23 cellular contexts compared by ENCODE assay signal in the genomic region with DNA sequence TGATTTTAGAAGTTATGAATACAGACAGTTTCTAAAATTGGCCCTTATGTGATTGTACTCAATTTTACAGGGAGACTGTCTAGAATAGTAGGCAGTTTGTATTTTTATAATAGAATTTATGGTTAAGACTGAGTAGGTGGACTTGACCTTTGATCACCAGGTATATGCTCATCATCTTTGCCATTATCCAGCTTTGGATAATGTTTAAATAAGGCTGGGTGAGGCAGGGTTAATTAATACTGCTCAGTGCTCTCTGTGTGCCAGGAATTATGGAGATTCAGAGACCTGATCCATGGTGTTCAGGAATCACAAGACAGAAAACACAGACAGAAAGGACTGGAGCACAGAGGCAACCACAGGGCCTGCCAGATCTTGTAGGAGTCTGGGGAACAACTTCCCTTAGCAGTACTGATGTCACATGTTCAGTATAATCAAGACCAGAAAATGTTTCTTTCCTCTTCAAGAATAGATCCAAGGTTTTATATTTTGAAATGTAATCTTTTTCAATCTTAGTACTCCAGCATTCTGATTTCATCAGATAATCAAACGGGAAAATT.
DNase-seq lines count a peak whose midpoint lies in the region; ATAC-seq and TF ChIP-seq lines count a peak whose summit lies in the region.
"Had no signal": no experiment of that assay in that cellular context is flagged by ENCODE, and none has a peak within 500 bp of the region (broad histone marks: within the 10 kb centered on the region; RNA-seq: fewer than 3 reads in every experiment).

No MANE protein-coding gene starts in this region.

- CTCF ChIA-PET in Calu3 (lab: Charles Lee), result no interaction called here

- no peak for ATAC-seq in HG03097 (IDR thresholded peaks at IDR 0.05; ENCODE audit: low FRiP score, unreplicated experiment)
- ATAC-seq: K562 had no signal

- no TSS peak for BruUV-seq in Calu3 (replicated peaks; lab: Mats Ljungman, UMichigan)

- peak overlapping the region in 3 of 5 experiments; percentile 20 to 69 (median 39) for H3K27ac Mint-ChIP-seq in brain
- H3K27ac Mint-ChIP-seq in nephron, result peak overlapping the region; percentile 89 to 94 (median 90)
- H3K27ac Mint-ChIP-seq in Calu3 (ENCODE audit: unreplicated experiment), result no peak overlapping the region
- H3K27ac Mint-ChIP-seq: CD8-positive, alpha-beta memory T cell; immature natural killer cell; naive B cell; T-helper 1 cell treated with Interleukin-12 subunit alpha and Interleukin-12 subunit beta and Interleukin-4 antibody, amounts not matched to agents 30 μg/mL and 1 μg/mL, for 36 hours had no signal

- no peak overlapping the region for H3K4me3 Mint-ChIP-seq in brain
- no peak overlapping the region for H3K4me3 Mint-ChIP-seq in nephron
- no peak overlapping the region for H3K4me3 Mint-ChIP-seq in Calu3 (ENCODE audit: low read depth, unreplicated experiment)
- H3K4me3 Mint-ChIP-seq: CD8-positive, alpha-beta memory T cell; immature natural killer cell; naive B cell; T-helper 1 cell treated with Interleukin-12 subunit alpha and Interleukin-12 subunit beta and Interleukin-4 antibody, amounts not matched to agents 30 μg/mL and 1 μg/mL, for 36 hours had no signal

- TF ChIP-seq CTCF in brain (conservative IDR thresholded peaks at IDR 0.05) (no peak), nephron (IDR thresholded peaks at IDR 0.05; ENCODE audit: unreplicated experiment in 3 of 3) (no peak), foreskin fibroblast (IDR thresholded peaks at IDR 0.05; ENCODE audit: low read depth, low read length) (no peak), Calu3 (IDR thresholded peaks at IDR 0.05; ENCODE audit: unreplicated experiment) (no peak)

- DNase-seq in HT-29 (ENCODE audit: low spot score) (peak; percentile 7), NCI-H187 treated with DMSO at 0.1 percent for 48 hours (lab: John Stamatoyannopoulos, UW) (peak; percentile 64), foreskin fibroblast (no peak), Calu3 (no peak), MG63 (no peak)
- DNase-seq: activated CD4-positive, alpha-beta T cell treated with anti-CD3 and anti-CD28 coated beads, Interleukin-2, amount 50 U/mL, for 48 hours; activated naive CD4-positive, alpha-beta T cell; amygdala; CD8-positive, alpha-beta memory T cell; effector CD8-positive, alpha-beta T cell; heart right ventricle; immature natural killer cell; naive B cell; NCI-H510A; SHP77; stimulated activated naive CD4-positive, alpha-beta T cell; WERI-Rb-1 had no signal

- H3K36me3 Mint-ChIP-seq in brain, result no peaks in the 10 kb centered on the region
- H3K36me3 Mint-ChIP-seq in nephron (ENCODE audit: low read depth), result peaks cover 3% of the 10 kb centered on the region
- H3K36me3 Mint-ChIP-seq in Calu3 (ENCODE audit: insufficient read depth, unreplicated experiment), result no peaks in the 10 kb centered on the region
- H3K36me3 Mint-ChIP-seq: CD8-positive, alpha-beta memory T cell; immature natural killer cell; naive B cell; type B pancreatic cell had no signal

- no peaks in the 10 kb centered on the region for H3K9me3 ChIP-seq in MG63
- H3K9me3 ChIP-seq: heart right ventricle had no signal

- H3K36me3 ChIP-seq in MG63, result no peaks in the 10 kb centered on the region
- H3K36me3 ChIP-seq: heart right ventricle, WERI-Rb-1 had no signal

- intact Hi-C loops in Calu3 (cut with micrococcal nuclease; ENCODE audit: unreplicated experiment), result no loop called here

- H3K27me3 ChIP-seq in MG63, result no peaks in the 10 kb centered on the region; the same call in 1 of the 2 replicates
- H3K27me3 ChIP-seq: heart right ventricle had no signal

- H3K27me3 Mint-ChIP-seq in brain, result no peaks in the 10 kb centered on the region
- peaks cover 5% of the 10 kb centered on the region for H3K27me3 Mint-ChIP-seq in nephron (ENCODE audit: low read depth)
- no peaks in the 10 kb centered on the region for H3K27me3 Mint-ChIP-seq in Calu3 (ENCODE audit: unreplicated experiment)
- H3K27me3 Mint-ChIP-seq: naive B cell had no signal

- H3K4me3 ChIP-seq in foreskin fibroblast (ENCODE audit: low read depth in 1 of 2, low read length in 2 of 2) (no peak overlapping the region), MG63 (no peak overlapping the region)
- H3K4me3 ChIP-seq: heart right ventricle, K562 had no signal

- H3K9me3 Mint-ChIP-seq in brain (no peaks in the 10 kb centered on the region), nephron (peaks cover 2% of the 10 kb centered on the region), Calu3 (ENCODE audit: low read depth, unreplicated experiment) (peaks cover 5% of the 10 kb centered on the region)
- H3K9me3 Mint-ChIP-seq: type B pancreatic cell had no signal

- H3K4me1 Mint-ChIP-seq in brain (peaks cover 10% of the 10 kb centered on the region), nephron (peaks cover 17% of the 10 kb centered on the region), Calu3 (ENCODE audit: low read depth, unreplicated experiment) (no peaks in the 10 kb centered on the region)
- H3K4me1 Mint-ChIP-seq: CD8-positive, alpha-beta memory T cell; immature natural killer cell; naive B cell had no signal

Comparison
In these comparisons a context has a peak if more than half of its experiments do, and no peak if none do; other contexts are left out.
1. DNase-seq: peak in HT-29 (single experiment) and NCI-H187 treated with DMSO at 0.1 percent for 48 hours (single experiment); none in foreskin fibroblast (0 of 2), Calu3 (single experiment) and MG63 (single experiment).